14 cellular contexts compared by ENCODE assay signal in the genomic region with DNA sequence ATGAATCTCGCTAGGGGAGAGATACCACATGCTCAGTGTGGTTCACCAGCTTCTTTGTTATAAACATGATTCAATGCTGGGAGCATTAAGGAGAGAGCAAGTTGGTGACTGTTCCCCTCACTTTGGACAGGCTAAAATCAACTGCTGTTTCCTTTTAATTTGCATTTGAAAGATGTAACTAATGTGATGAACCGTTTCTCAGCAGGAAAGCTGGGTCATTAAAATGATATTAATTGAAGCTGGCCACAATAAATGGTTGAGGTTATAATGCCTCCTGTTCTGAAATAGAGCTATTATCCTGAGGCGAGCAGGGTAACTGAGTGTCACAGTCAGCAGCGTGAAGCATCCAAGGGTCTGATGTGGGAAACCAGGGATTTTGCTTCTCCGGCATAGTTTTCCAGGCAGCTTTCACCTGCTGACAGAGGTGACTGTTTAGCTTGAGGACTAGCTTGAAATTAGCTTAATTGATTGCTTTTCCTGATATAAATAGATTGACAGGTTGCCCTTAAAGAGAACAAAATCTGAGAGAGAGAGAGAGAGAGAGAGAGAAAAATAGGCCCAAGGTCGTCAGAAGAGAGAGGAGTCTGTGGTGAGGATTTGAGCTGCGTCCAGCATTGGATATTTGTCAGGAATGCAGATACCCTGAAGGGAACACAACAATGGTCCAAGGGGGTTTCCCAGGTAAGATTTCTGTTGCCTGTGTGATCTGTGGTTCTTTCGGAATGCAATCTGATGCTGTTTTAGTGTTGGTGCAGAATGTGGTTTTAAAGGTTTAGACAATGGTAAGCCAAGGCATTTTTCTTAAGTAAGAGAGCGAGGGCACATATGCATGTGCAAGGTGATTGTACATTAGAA.
DNase-seq lines count a peak whose midpoint lies in the region; ATAC-seq and TF ChIP-seq lines count a peak whose summit lies in the region.
"Had no signal": no experiment of that assay in that cellular context is flagged by ENCODE, and none has a peak within 500 bp of the region (broad histone marks: within the 10 kb centered on the region; RNA-seq: fewer than 3 reads in every experiment).

No MANE protein-coding gene starts in this region.

- H3K4me3 Mint-ChIP-seq in chondrocyte (ENCODE audit: unreplicated experiment), result no peak overlapping the region
- H3K4me3 Mint-ChIP-seq: activated B cell treated with CpG ODN at 0.5 μM for 24 hours; activated naive CD8-positive, alpha-beta T cell had no signal

- in situ Hi-C loops in GM13976 (cut with MboI; ENCODE audit: low sequenced_read_pairs, unreplicated experiment), result no loop called here

- TF ChIP-seq CTCF in chondrocyte (IDR thresholded peaks at IDR 0.05) (no peak), GM13976 (IDR thresholded peaks at IDR 0.05; ENCODE audit: borderline replicate concordance, control extremely low read depth, extremely low read depth, insufficient read depth, missing control alignments) (no peak)

- no peaks in the 10 kb centered on the region for H3K27me3 Mint-ChIP-seq in chondrocyte (ENCODE audit: low read depth)
- H3K27me3 Mint-ChIP-seq: activated B cell treated with CpG ODN at 0.5 μM for 24 hours; activated naive CD8-positive, alpha-beta T cell had no signal

- H3K36me3 Mint-ChIP-seq in chondrocyte (ENCODE audit: low read depth), result no peaks in the 10 kb centered on the region

- H3K9me3 Mint-ChIP-seq in chondrocyte (ENCODE audit: low read depth), result no peaks in the 10 kb centered on the region
- H3K9me3 Mint-ChIP-seq: activated B cell treated with CpG ODN at 0.5 μM for 24 hours had no signal

- ATAC-seq in HG02642 (IDR thresholded peaks at IDR 0.05; ENCODE audit: poor library complexity, unreplicated experiment), result no peak

- peaks cover 14% of the 10 kb centered on the region for H3K4me1 Mint-ChIP-seq in chondrocyte (ENCODE audit: low read depth)
- H3K4me1 Mint-ChIP-seq: activated B cell treated with CpG ODN at 0.5 μM for 24 hours had no signal

- H3K27ac Mint-ChIP-seq in chondrocyte (ENCODE audit: unreplicated experiment), result peak overlapping the region; percentile 35
- H3K27ac Mint-ChIP-seq: activated B cell treated with CpG ODN at 0.5 μM for 24 hours; activated naive CD8-positive, alpha-beta T cell had no signal

- peak; percentile 16 for DNase-seq in EL
- DNase-seq in NCI-H226, result peak; percentile 92
- no peak for DNase-seq in chondrocyte (ENCODE audit: low spot score)
- DNase-seq in left kidney (ENCODE audit: low read depth, low spot score), result peak; percentile 12
- no peak for DNase-seq in GM13976 (ENCODE audit: low spot score)
- DNase-seq in ureter (ENCODE audit: low spot score), result no peak
- no peak for DNase-seq in T-helper 2 cell
- DNase-seq: activated B cell treated with CpG ODN at 0.5 μM for 24 hours, BE2C, esophagus squamous epithelium, Kasumi-1, midbrain had no signal

Comparison
In these comparisons a context has a peak if more than half of its experiments do, and no peak if none do; other contexts are left out.
1. DNase-seq: peak in EL (single experiment), NCI-H226 (single experiment) and left kidney (single experiment); none in chondrocyte (single experiment), GM13976 (single experiment), ureter (single experiment) and T-helper 2 cell (0 of 5).